10 cellular contexts compared by ENCODE assay signal in genomic region chr15:89781891-89782618, GRCh38. TPM values are rescaled to one million over a fixed set of nuclear protein-coding genes. Genes with fewer than 3 reads are reported as not detected.
DNase-seq lines count a peak whose midpoint lies in the region; ATAC-seq, FAIRE-seq and TF ChIP-seq lines count a peak whose summit lies in the region.
"Had no signal": no experiment of that assay in that cellular context is flagged by ENCODE, and none has a peak within 500 bp of the region (broad histone marks: within the 10 kb centered on the region; RNA-seq: fewer than 3 reads in every experiment).

No MANE protein-coding gene starts in this region.

- ATAC-seq in GM19467 (IDR thresholded peaks at IDR 0.05; ENCODE audit: unreplicated experiment): no peak

- H3K4me1 ChIP-seq in PC-9 (replicated peaks; ENCODE audit: insufficient read depth): peaks cover 76% of the 10 kb centered on the region
- peaks cover 0 to 18% of the 10 kb centered on the region in 2 donors for H3K4me1 ChIP-seq in esophagus (ENCODE audit: control insufficient read depth in 2 of 2, insufficient read depth in 2 of 2, low read length in 1 of 2)
- H3K4me1 ChIP-seq in small intestine (ENCODE audit: control insufficient read depth in 2 of 2, insufficient read depth in 1 of 2, low read depth in 1 of 2, low read length in 1 of 2): peaks cover 0 to 4% of the 10 kb centered on the region in 2 donors

- H3K79me2 ChIP-seq in PC-9 (ENCODE audit: low read depth): no peaks in the 10 kb centered on the region

- peak overlapping the region; percentile 96 for H3K27ac ChIP-seq in PC-9
- peak overlapping the region; percentile 87 to 92 for H3K27ac ChIP-seq in esophagus (ENCODE audit: low read depth in 2 of 2, low read length in 1 of 2)
- peak overlapping the region in 1 of 2 donors; percentile 11 for H3K27ac ChIP-seq in small intestine (ENCODE audit: low read depth in 1 of 2, low read length in 1 of 2)

- peaks cover 69% of the 10 kb centered on the region for H3F3A ChIP-seq in PC-9 (ENCODE audit: insufficient read depth, low read depth)

- H3K27me3 ChIP-seq in H7 (ENCODE audit: control insufficient read depth, insufficient read depth, low read length) (peaks cover 9% of the 10 kb centered on the region), PC-9 (ENCODE audit: insufficient read depth, low read depth) (no peaks in the 10 kb centered on the region), esophagus (ENCODE audit: control insufficient read depth in 1 of 2, insufficient read depth in 2 of 2, low read length in 2 of 2) (no peaks in the 10 kb centered on the region), small intestine (ENCODE audit: control insufficient read depth in 2 of 2, insufficient read depth in 2 of 2, low read length in 2 of 2) (no peaks in the 10 kb centered on the region)
- H3K27me3 ChIP-seq: heart left ventricle had no signal

- 54 to 64% methylated on average over 15 of the region's 15 CpGs for WGBS in esophagus, 2 donors
- 55 to 70% (median 61%) methylated on average over 15 of the region's 15 CpGs for WGBS in small intestine, 3 donors

- H3K4me2 ChIP-seq in PC-9: peak overlapping the region; percentile 63

- no peak overlapping the region for H3K4me3 ChIP-seq in H7 (ENCODE audit: insufficient read depth, low read depth, low read length)
- no peak overlapping the region for H3K4me3 ChIP-seq in PC-9
- no peak overlapping the region for H3K4me3 ChIP-seq in esophagus (ENCODE audit: low read depth in 1 of 2, low read length in 2 of 2)
- H3K4me3 ChIP-seq in small intestine (ENCODE audit: low read depth in 1 of 2, low read length in 2 of 2): no peak overlapping the region
- H3K4me3 ChIP-seq: heart left ventricle had no signal

- H3K36me3 ChIP-seq in H7 (replicated peaks; ENCODE audit: control insufficient read depth, insufficient read depth, low read length) (no peaks in the 10 kb centered on the region), PC-9 (ENCODE audit: low read depth) (peaks cover 5% of the 10 kb centered on the region; the same call in 1 of the 2 replicates), esophagus (ENCODE audit: control insufficient read depth in 2 of 2, insufficient read depth in 2 of 2, low read length in 1 of 2) (no peaks in the 10 kb centered on the region), small intestine (ENCODE audit: control insufficient read depth in 2 of 2, insufficient read depth in 2 of 2, low read length in 2 of 2) (no peaks in the 10 kb centered on the region)

- H3K9me2 ChIP-seq in PC-9 (ENCODE audit: insufficient read depth): no peaks in the 10 kb centered on the region

- H4K20me1 ChIP-seq in PC-9 (ENCODE audit: insufficient read depth): no peaks in the 10 kb centered on the region

- H3K9me3 ChIP-seq in PC-9 (ENCODE audit: insufficient read depth, low read depth) (no peaks in the 10 kb centered on the region), esophagus (ENCODE audit: control insufficient read depth in 2 of 2, insufficient read depth in 1 of 2, low read depth in 1 of 2, low read length in 1 of 2) (no peaks in the 10 kb centered on the region), small intestine (ENCODE audit: control insufficient read depth, low read depth) (no peaks in the 10 kb centered on the region)

- TSS peak; percentile 63 for BruUV-seq in PC-9 (replicated peaks; lab: Mats Ljungman, UMichigan)

- peak; percentile 20 for DNase-seq in H7
- DNase-seq in PC-9: peak; percentile 91 to 96
- DNase-seq in small intestine: peak; percentile 62
- no peak for DNase-seq in stimulated activated naive CD4-positive, alpha-beta T cell (lab: John Stamatoyannopoulos, UW)
- no peak for DNase-seq in middle frontal gyrus (ENCODE audit: extremely low spot score, low spot score)
- DNase-seq: activated effector memory CD4-positive, alpha-beta T cell treated with Interleukin-2 at 50 U/mL for 16 hours; heart left ventricle had no signal

- no peak for FAIRE-seq in small intestine (lab: Jason Lieb, UNC)

- POLR2A ChIA-PET in PC-9 (lab: Charles Lee; ENCODE audit: unreplicated experiment): interaction anchor here (0.7 to 1.5 kb wide), 2 partner anchors 21 to 54 kb away, joined by 4 read pairs; no protein-coding TSS in a partner anchor

- intact Hi-C loops in PC-9 (cut with micrococcal nuclease; ENCODE audit: unreplicated experiment): loop anchor here (1.0 kb wide), 1 partner anchor 21 kb away; no protein-coding TSS in a partner anchor

- no peak for TF ChIP-seq CTCF in PC-9 (conservative IDR thresholded peaks at IDR 0.05)

- 0 out of 2 replicates have a peak overlapping the region, but pooled peaks have one; percentile 15 for H2AFZ ChIP-seq in PC-9

- CTCF ChIA-PET in PC-9 (lab: Charles Lee): interaction anchor here (1.2 to 1.9 kb wide), 2 partner anchors 21 to 55 kb away, joined by 5 to 8 read pairs (median 5); no protein-coding TSS in a partner anchor

RNA-seq across cellular contexts. Expression of gene MESP2, which starts 5.9 kb away (rescaled TPM):
- 2.0 TPM in 2 replicates for total RNA-seq in H7 (2014; rRNA removed; shearing (Covaris generic))
- total RNA-seq in PC-9 (2021): 1.3 and 2.4 TPM in 2 replicates
- polyA plus RNA-seq in esophagus (under 1 TPM; 0.56 to 0.75 TPM), small intestine (under 1 TPM in 1 of 3 donors, not detected in 2; 0.39 TPM)
- total RNA-seq: OCI-LY7 had no signal

RNA-seq across cellular contexts. Expression of gene MESP1, which starts 31.0 kb away (rescaled TPM):
- 1.6 and 2.6 TPM in 2 replicates for total RNA-seq in H7 (2014; rRNA removed; shearing (Covaris generic))
- total RNA-seq in PC-9 (2021): 8.5 and 17.8 TPM in 2 replicates
- polyA plus RNA-seq in esophagus (under 1 TPM; 0.08 to 0.35 TPM), small intestine (1 to 10 TPM in 1 of 3 donors, under 1 TPM in 1, not detected in 1; 0.97 to 1.1 TPM)

RNA-seq across cellular contexts. Expression of gene ANPEP, which starts 32.6 kb away (rescaled TPM):
- 3.3 and 6.7 TPM in 2 replicates for total RNA-seq in H7 (2014; rRNA removed; shearing (Covaris generic))
- 172 and 175 TPM in 2 replicates for total RNA-seq in PC-9 (2021)
- 1 to 10 TPM; 1.2 to 1.4 TPM for polyA plus RNA-seq in esophagus
- 1,000 to 10,000 TPM; 1,286 to 3,293 (median 3,150) TPM for polyA plus RNA-seq in small intestine

Comparison
In these comparisons a context has a peak if more than half of its experiments do, and no peak if none do; other contexts are left out.
1. DNase-seq: peak in H7 (single experiment), PC-9 (2 of 2) and small intestine (single experiment); none in stimulated activated naive CD4-positive, alpha-beta T cell (0 of 6) and middle frontal gyrus (single experiment).
2. RNA of gene ANPEP, which starts 32.6 kb away (total RNA-seq): 172 to 175 TPM in PC-9; 3.3 to 6.7 TPM in H7; every median in the first group is over 10 times any median in the second.